Comparison of ENCODE assay signal across 28 cellular contexts in genomic region chr17:17801800-17802481, GRCh38.
"Had no signal": no experiment of that assay in that cellular context is flagged by ENCODE, and none has a peak within 500 bp of the region (broad histone marks: within the 10 kb centered on the region; RNA-seq: fewer than 3 reads in every experiment).

No MANE protein-coding gene starts in this region.

- H3K27me3 ChIP-seq: ascending aorta, esophagus squamous epithelium, ovary, sigmoid colon, stomach, testis, transverse colon had no signal

- H3K4me3 ChIP-seq: ascending aorta, esophagus squamous epithelium, ovary, psoas muscle, sigmoid colon, stomach, testis, transverse colon had no signal

- H3K9me3 Mint-ChIP-seq: activated T-helper 2 cell treated with anti-CD3 and anti-CD28 coated beads, Interferon-gamma antibody, Interleukin-2, Interleukin-4, amounts not matched to agents 10 μg/mL and 5 μg/mL and 100 μg/mL, durations not matched to agents 14 hours and 24 hours and 36 hours; brain; mesothelial cell of epicardium; naive B cell; nephron progenitor cell; stimulated activated memory B cell treated with anti-CD40 and anti-IgM and Interleukin-4, amounts not matched to agents 10 μg/mL and 1 μg/mL and 100 μg/mL, for 72 hours; T-helper 1 cell treated with Interleukin-12 subunit alpha and Interleukin-12 subunit beta and Interleukin-4 antibody, amounts not matched to agents 30 μg/mL and 1 μg/mL, for 36 hours had no signal

- DNase-seq: activated CD4-positive, alpha-beta T cell treated with anti-CD3 and anti-CD28 coated beads for 48 hours; activated CD4-positive, alpha-beta T cell treated with anti-CD3 and anti-CD28 coated beads, Interleukin-2, amount 50 U/mL, for 48 hours; activated CD8-positive, alpha-beta memory T cell treated with anti-CD3 and anti-CD28 coated beads, Interleukin-2, amount 50 U/mL, for 48 hours; activated T-cell treated with anti-CD3 and anti-CD28 coated beads, Interleukin-2, amount 50 U/mL, for 48 hours; cortex of kidney; esophagus squamous epithelium; foreskin melanocyte; left ventricle myocardium superior; naive B cell; nephron progenitor cell; ovary; psoas muscle; sigmoid colon; small intestine; stimulated activated CD4-positive, alpha-beta T cell treated with anti-CD3 and anti-CD28 coated beads, Interleukin-4, amount 100 ng/mL, for 24 hours; stomach; SW 1271; T-helper 9 cell; testis; transverse colon had no signal

- H3K4me1 ChIP-seq: ascending aorta, testis, transverse colon had no signal

- ATAC-seq: left ventricle myocardium superior; psoas muscle; stimulated activated memory B cell treated with anti-CD40 and anti-IgM and Interleukin-4, amounts not matched to agents 10 μg/mL and 1 μg/mL and 100 μg/mL, for 72 hours had no signal

- H3K27me3 Mint-ChIP-seq: activated naive CD8-positive, alpha-beta T cell; naive B cell; stimulated activated memory B cell treated with anti-CD40 and anti-IgM and Interleukin-4, amounts not matched to agents 10 μg/mL and 1 μg/mL and 100 μg/mL, for 72 hours had no signal

- H3K36me3 ChIP-seq: ovary, transverse colon had no signal

- H3K9me3 ChIP-seq: ascending aorta, esophagus squamous epithelium, ovary, psoas muscle, sigmoid colon, stomach, testis, transverse colon had no signal

- H3K4me3 Mint-ChIP-seq: activated naive CD8-positive, alpha-beta T cell; brain; mesothelial cell of epicardium; naive B cell; nephron progenitor cell; stimulated activated memory B cell treated with anti-CD40 and anti-IgM and Interleukin-4, amounts not matched to agents 10 μg/mL and 1 μg/mL and 100 μg/mL, for 72 hours; T-helper 1 cell treated with Interleukin-12 subunit alpha and Interleukin-12 subunit beta and Interleukin-4 antibody, amounts not matched to agents 30 μg/mL and 1 μg/mL, for 36 hours had no signal

- H3K27ac Mint-ChIP-seq: activated naive CD8-positive, alpha-beta T cell; activated T-helper 2 cell treated with anti-CD3 and anti-CD28 coated beads, Interferon-gamma antibody, Interleukin-2, Interleukin-4, amounts not matched to agents 10 μg/mL and 5 μg/mL and 100 μg/mL, durations not matched to agents 14 hours and 24 hours and 36 hours; mesothelial cell of epicardium; nephron progenitor cell; stimulated activated memory B cell treated with anti-CD40 and anti-IgM and Interleukin-4, amounts not matched to agents 10 μg/mL and 1 μg/mL and 100 μg/mL, for 72 hours; T-helper 1 cell treated with Interleukin-12 subunit alpha and Interleukin-12 subunit beta and Interleukin-4 antibody, amounts not matched to agents 30 μg/mL and 1 μg/mL, for 36 hours had no signal

- H3K27ac ChIP-seq: ascending aorta, esophagus squamous epithelium, ovary, psoas muscle, sigmoid colon, stomach, testis, transverse colon, VCaP had no signal
